In the genomic region with DNA sequence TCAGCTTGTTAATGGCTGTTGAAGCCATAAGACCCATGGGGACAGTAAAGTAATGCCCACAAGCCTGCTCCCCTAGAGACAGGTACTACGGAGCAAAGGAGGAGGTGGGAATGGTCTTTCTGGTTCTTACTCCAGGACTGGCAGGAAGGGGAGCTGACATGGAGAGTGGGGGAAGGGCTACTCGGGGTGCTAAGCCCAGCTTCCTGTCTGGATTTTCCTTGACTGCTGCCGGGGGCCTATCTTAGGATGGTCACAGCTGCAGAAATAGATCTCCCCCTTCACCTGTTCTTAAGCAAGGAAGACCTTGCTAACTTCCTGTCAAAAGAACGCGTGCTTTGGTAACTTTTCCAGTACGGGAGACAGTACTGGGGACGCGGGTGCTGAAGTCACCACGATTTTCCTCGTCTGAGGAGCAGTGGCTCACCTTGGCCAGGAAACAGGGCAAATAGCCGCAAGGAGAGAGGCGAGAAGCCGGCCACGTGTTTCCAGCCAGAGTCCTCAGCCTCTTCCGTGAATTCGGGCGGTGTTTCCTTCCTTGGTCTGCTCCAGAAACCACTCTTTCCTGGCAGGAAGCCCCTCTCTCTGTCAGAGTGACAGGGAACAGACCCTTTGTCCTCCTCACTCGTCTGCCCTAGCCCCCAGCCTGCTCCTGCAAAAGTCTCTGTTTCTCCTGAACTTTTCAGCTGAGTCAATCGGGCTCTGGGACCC, we compare ENCODE assay signal across 8 cellular contexts. TPM values are rescaled to one million over a fixed set of nuclear protein-coding genes. Genes with fewer than 3 reads are reported as not detected.
DNase-seq lines count a peak whose midpoint lies in the region; ATAC-seq and TF ChIP-seq lines count a peak whose summit lies in the region.

No MANE protein-coding gene starts in this region.

- intact Hi-C loops in posterior vena cava (cut with DNase I) = no loop called here

- TF ChIP-seq CTCF in fibroblast of villous mesenchyme (IDR thresholded peaks at IDR 0.05; ENCODE audit: insufficient read depth, low read depth, low read length) = no peak

- no peaks in the 10 kb centered on the region for H3K36me3 ChIP-seq in SK-N-MC (ENCODE audit: insufficient read depth, low read length)

- H3K4me3 ChIP-seq in SK-N-MC (peak overlapping the region; percentile 89), fibroblast of villous mesenchyme (ENCODE audit: low read depth, low read length) (peak overlapping the region; percentile 81)

- H3K27ac ChIP-seq in SK-N-MC = no peak overlapping the region

- H3K9me3 ChIP-seq in SK-N-MC (ENCODE audit: low read depth, low read length) = no peaks in the 10 kb centered on the region

- DNase-seq in D341Med (ENCODE audit: low spot score) (peak; percentile 30), SK-N-MC (ENCODE audit: low read depth, low spot score) (no peak), fibroblast of villous mesenchyme (ENCODE audit: low read depth) (no peak), posterior vena cava (ENCODE audit: low spot score) (peak; percentile 68), COLO829 (ENCODE audit: low spot score) (no peak)
- DNase-seq in stimulated activated naive CD4-positive, alpha-beta T cell treated with Interleukin-2 at 50 U/mL for 16 hours (lab: John Stamatoyannopoulos, UW) = no peak

- no peak for ATAC-seq in GM18873 (IDR thresholded peaks at IDR 0.05; ENCODE audit: low FRiP score, unreplicated experiment)
- no peak for ATAC-seq in GM18511 (IDR thresholded peaks at IDR 0.05; ENCODE audit: unreplicated experiment)

- no peak overlapping the region for H3K9ac ChIP-seq in SK-N-MC (ENCODE audit: insufficient read length)

RNA-seq across cellular contexts. Expression of a gene that starts 0.7 kb away (rescaled TPM):
- under 0.01 TPM in 2 replicates for total RNA-seq in fibroblast of villous mesenchyme
- under 1 TPM; 0.29 to 0.69 TPM for total RNA-seq in posterior vena cava

RNA-seq across cellular contexts. Expression of a gene that starts 22.9 kb away (rescaled TPM):
- total RNA-seq in fibroblast of villous mesenchyme = 1.3 and 1.7 TPM in 2 replicates
- 10 to 100 TPM; 26.7 to 36.4 TPM for total RNA-seq in posterior vena cava

RNA-seq across cellular contexts. Expression of a gene that starts 24.8 kb away (rescaled TPM):
- under 0.01 TPM in 1 of 2 replicates, not detected in the other for total RNA-seq in fibroblast of villous mesenchyme
- total RNA-seq in posterior vena cava = 1 to 10 TPM in 1 of 2 donors, under 1 TPM in 1; 0.76 to 2.2 TPM

Comparison
In these comparisons a context has a peak if more than half of its experiments do, and no peak if none do; other contexts are left out.
1. DNase-seq: peak in D341Med (single experiment) and posterior vena cava (single experiment); none in SK-N-MC (single experiment), fibroblast of villous mesenchyme (single experiment), stimulated activated naive CD4-positive, alpha-beta T cell treated with Interleukin-2 at 50 U/mL for 16 hours (single experiment) and COLO829 (single experiment).
2. RNA of a gene that starts 22.9 kb away (total RNA-seq): 26.7 to 36.4 TPM in posterior vena cava; 1.3 to 1.7 TPM in fibroblast of villous mesenchyme; every median in the first group is over 10 times any median in the second.